ENCODE assay signal across 9 cellular contexts in the genomic region with DNA sequence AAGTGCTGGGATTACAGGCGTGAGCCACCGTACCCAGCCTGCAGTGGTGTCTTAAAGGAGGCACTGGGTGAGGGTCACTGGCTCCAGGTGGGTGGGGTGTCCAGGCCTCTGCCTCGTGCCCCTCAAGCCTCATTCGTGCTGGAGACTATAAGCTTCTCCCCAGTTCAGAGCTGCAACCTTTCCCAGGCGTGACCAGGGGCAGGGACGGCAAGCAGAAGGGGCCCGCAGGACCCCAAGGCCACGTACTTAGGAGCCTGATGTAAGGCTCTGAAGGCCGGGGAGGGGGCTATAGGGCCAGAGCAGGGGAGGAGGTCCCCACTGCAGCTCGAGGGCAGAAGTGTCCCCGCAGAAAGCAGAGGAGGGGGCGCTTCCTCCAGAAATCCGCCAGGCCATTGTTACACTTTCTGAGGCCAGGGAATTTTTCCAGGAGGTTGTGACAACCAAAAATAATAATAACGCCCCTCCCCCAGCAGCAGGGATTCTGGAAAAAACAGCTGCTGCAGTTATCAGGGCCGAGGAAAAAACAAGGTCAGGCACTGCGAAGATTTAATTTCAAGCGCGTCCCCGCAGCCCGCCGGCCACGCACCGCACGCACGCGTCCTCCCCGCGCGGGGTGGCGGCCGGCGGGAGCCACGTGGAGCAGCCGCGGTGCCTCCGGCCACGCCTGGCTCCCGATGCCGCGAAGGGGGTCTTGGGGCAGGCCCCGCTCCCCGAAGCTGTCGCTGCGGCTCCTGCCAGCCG. TPM values are rescaled to one million over a fixed set of nuclear protein-coding genes. Genes with fewer than 3 reads are reported as not detected.
A peak's percentile ranks its signal among the peaks of the same experiment; 100 is the strongest.
DNase-seq lines count a peak whose midpoint lies in the region; ATAC-seq, FAIRE-seq and TF ChIP-seq lines count a peak whose summit lies in the region.
"Had no signal": no experiment of that assay in that cellular context is flagged by ENCODE, and none has a peak within 500 bp of the region (broad histone marks: within the 10 kb centered on the region; RNA-seq: fewer than 3 reads in every experiment).

No MANE protein-coding gene starts in this region.

- H3K9ac ChIP-seq in Loucy (ENCODE audit: low read depth, low read length, poor library complexity, severe bottlenecking) (peak overlapping the region; percentile 99), colonic mucosa (ENCODE audit: low read depth in 2 of 2, low read length in 2 of 2) (peak overlapping the region; percentile 70 to 86), HepG2 (ENCODE audit: insufficient read depth, low read depth, low read length) (no peak overlapping the region)

- intact Hi-C loops in colonic mucosa (cut with DNase I): no loop called here
- intact Hi-C loops in HepG2 (cut with micrococcal nuclease; ENCODE audit: unreplicated experiment): no loop called here
- intact Hi-C loops in stomach (cut with DNase I; ENCODE audit: low total_unique reads): no loop called here

- no peak for FAIRE-seq in HepG2 (lab: Jason Lieb, UNC)

- H3K4me1 ChIP-seq in Loucy (ENCODE audit: insufficient read depth, low read length, poor library complexity, severe bottlenecking): peaks cover 36% of the 10 kb centered on the region
- peaks cover 28% of the 10 kb centered on the region for H3K4me1 ChIP-seq in colonic mucosa
- H3K4me1 ChIP-seq in HepG2 (ENCODE audit: insufficient read depth, low read length): peaks cover 84% of the 10 kb centered on the region
- H3K4me1 ChIP-seq in stomach: peaks cover 53 to 80% (median 75%) of the 10 kb centered on the region in 4 donors

- no peak for TF ChIP-seq POLR2A in HepG2 (IDR thresholded peaks at IDR 0.05; ENCODE audit: insufficient read depth in 1 of 2, low read depth in 2 of 2, low read length in 2 of 2)
- no peak for TF ChIP-seq POLR2A in stomach (IDR thresholded peaks at IDR 0.05)

- H3K27ac ChIP-seq in colonic mucosa (peak overlapping the region; percentile 97), HepG2 (ENCODE audit: extremely low read length, insufficient read depth, low read length) (peak overlapping the region; percentile 37), stomach (peak overlapping the region; percentile 75 to 98 (median 98))

- BruUV-seq in HepG2 (replicated peaks; lab: Mats Ljungman, UMichigan): no TSS peak

- H3K4me3 ChIP-seq in Loucy (ENCODE audit: low read length, poor library complexity, severe bottlenecking) (peak overlapping the region; percentile 95), colonic mucosa (peak overlapping the region; percentile 44), HepG2 (replicated peaks in 1 of 3; ENCODE audit: insufficient read depth in 1 of 3, low read depth in 2 of 3, low read length in 3 of 3) (peak overlapping the region in 2 of 3 experiments; percentile 6 to 83; a peak in 1 of 6 replicates), stomach (peak overlapping the region; percentile 68 to 91 (median 75))

- peaks cover 44% of the 10 kb centered on the region for H4K20me1 ChIP-seq in Loucy (ENCODE audit: insufficient read depth, low read length, poor library complexity, severe bottlenecking)
- H4K20me1 ChIP-seq in HepG2 (ENCODE audit: insufficient read depth, low read length): 0 out of 2 replicates have a peak, but pooled peaks cover 3% of the 10 kb centered on the region

- in situ Hi-C loops in HepG2 (cut with HindIII; ENCODE audit: extremely low pct_ligation_motif_present, low pct_unique_long_range_greater_than_20kb): no loop called here

- no peak overlapping the region for H2AFZ ChIP-seq in Loucy (ENCODE audit: low read length)
- H2AFZ ChIP-seq in HepG2 (ENCODE audit: low read length): no peak overlapping the region

- POLR2A ChIA-PET in HepG2 (lab: Yijun Ruan, JAX): interaction anchor here (1.0 to 2.6 kb wide), 5 partner anchors 9 to 57 kb away, joined by 3 to 10 read pairs (median 4); no protein-coding TSS in a partner anchor

- H3K9me2 ChIP-seq in Loucy (replicated peaks; ENCODE audit: low read depth, low read length): no peaks in the 10 kb centered on the region

- no peak for TF ChIP-seq CTCF in Loucy (conservative IDR thresholded peaks at IDR 0.05; ENCODE audit: low read length)
- no peak for TF ChIP-seq CTCF in colonic mucosa (IDR thresholded peaks at IDR 0.05)
- no peak for TF ChIP-seq CTCF in HepG2 (CRISPR knock-in tag; IDR thresholded peaks at IDR 0.05)
- TF ChIP-seq CTCF in stomach (IDR thresholded peaks at IDR 0.05): no peak

- H3F3A ChIP-seq in Loucy (ENCODE audit: low read depth): no peaks in the 10 kb centered on the region

- no peak for DNase-seq in colonic mucosa
- no peak for DNase-seq in HepG2 (ENCODE audit: low spot score)
- DNase-seq in stomach: no peak
- no peak for DNase-seq in LoVo (ENCODE audit: low spot score)
- DNase-seq in NCI-H187 treated with DMSO at 0.1 percent for 48 hours (lab: John Stamatoyannopoulos, UW): no peak
- DNase-seq: NCI-H446 had no signal

- CTCF ChIA-PET in HepG2 (lab: Yijun Ruan, JAX; ENCODE audit: low intra/inter-chr PET ratio, low total read pairs): no interaction called here

- H3K79me2 ChIP-seq in Loucy (ENCODE audit: insufficient read depth, low read length) (peaks cover 78% of the 10 kb centered on the region), HepG2 (ENCODE audit: insufficient read depth, low read length) (peaks cover 27% of the 10 kb centered on the region)

- no peaks in the 10 kb centered on the region for H3K9me3 ChIP-seq in Loucy (ENCODE audit: insufficient read depth, low read depth, low read length)
- H3K9me3 ChIP-seq in colonic mucosa: no peaks in the 10 kb centered on the region
- H3K9me3 ChIP-seq in HepG2 (ENCODE audit: low read length): no peaks in the 10 kb centered on the region
- no peaks in the 10 kb centered on the region for H3K9me3 ChIP-seq in stomach

- 83% methylated on average over 40 of the region's 45 CpGs for WGBS in HepG2 (ENCODE audit: low lambda C conversion rate)
- WGBS in stomach, 5 donors: 13 to 15% (median 14%) methylated on average over 33 to 45 of the region's 45 CpGs

- no peak for TF ChIP-seq RAD21 in HepG2 (CRISPR knock-in tag; IDR thresholded peaks at IDR 0.05)

- ATAC-seq in HepG2: no peak
- ATAC-seq in GM21367 (IDR thresholded peaks at IDR 0.05; ENCODE audit: unreplicated experiment): no peak
- no peak for ATAC-seq in HG02623 (IDR thresholded peaks at IDR 0.05; ENCODE audit: unreplicated experiment)

- no peaks in the 10 kb centered on the region for H3K36me3 ChIP-seq in Loucy (ENCODE audit: insufficient read depth, low read length)
- H3K36me3 ChIP-seq in colonic mucosa: no peaks in the 10 kb centered on the region
- H3K36me3 ChIP-seq in HepG2 (replicated peaks in 1 of 2; ENCODE audit: control insufficient read depth in 1 of 2, insufficient read depth in 2 of 2, low read length in 2 of 2): no peaks in the 10 kb centered on the region
- H3K36me3 ChIP-seq in stomach: no peaks in the 10 kb centered on the region

- TF ChIP-seq EP300 in HepG2 (IDR thresholded peaks at IDR 0.05; ENCODE audit: low read depth in 2 of 2, low read length in 2 of 2): no peak
- no peak for TF ChIP-seq EP300 in HepG2 (CRISPR knock-in tag; IDR thresholded peaks at IDR 0.05; ENCODE audit: borderline replicate concordance)
- TF ChIP-seq EP300 in stomach (IDR thresholded peaks at IDR 0.05): no peak

- H3K4me2 ChIP-seq in Loucy (ENCODE audit: low read depth, low read length, poor library complexity, severe bottlenecking) (peak overlapping the region; percentile 86), HepG2 (ENCODE audit: low read depth, low read length) (peak overlapping the region; percentile 49)

- H3K27me3 ChIP-seq in Loucy (ENCODE audit: insufficient read depth, low read length, poor library complexity, severe bottlenecking) (peaks cover 21% of the 10 kb centered on the region), colonic mucosa (peaks cover 8% of the 10 kb centered on the region), HepG2 (ENCODE audit: control insufficient read depth in 1 of 2, insufficient read depth in 2 of 2, low read length in 2 of 2) (peaks cover 0 to 41% of the 10 kb centered on the region in 2 experiments; a peak in 4 of 5 replicates), stomach (peaks cover 0 to 51% (median 21%) of the 10 kb centered on the region in 3 donors)

RNA-seq across cellular contexts. Expression of gene SLC38A10, which starts 45.7 kb away (rescaled TPM):
- 100 to 1,000 TPM in 1 of 2 donors, 10 to 100 TPM in 1; 67.5 to 139 TPM for total RNA-seq in colonic mucosa
- 23.0 and 55.8 TPM in 2 replicates for total RNA-seq in HepG2 (2016; rRNA removed; fragmentation: Illumina TruSeq; extraction: Trizol)
- 18.5 and 23.3 TPM in 2 replicates for total RNA-seq in HepG2 (2016; cell fraction: cytosol; rRNA removed; fragmentation: Illumina TruSeq; extraction: Trizol; ENCODE audit: low read depth)
- 19.1 and 55.8 TPM in 2 replicates for total RNA-seq in HepG2 (2016; cell fraction: insoluble cytoplasmic fraction; rRNA removed; fragmentation: Illumina TruSeq; extraction: Trizol)
- total RNA-seq in HepG2 (2016; cell fraction: membrane; rRNA removed; fragmentation: Illumina TruSeq; extraction: Trizol): 18.8 and 20.0 TPM in 2 replicates
- 52.6 and 64.0 TPM in 2 replicates for total RNA-seq in HepG2 (2016; cell fraction: nucleus; rRNA removed; fragmentation: Illumina TruSeq; extraction: Trizol)
- 23.4 and 33.6 TPM in 2 replicates for polyA plus RNA-seq in HepG2 (2011; rRNA removed)
- polyA plus RNA-seq in HepG2 (2011; cell fraction: cytosol; rRNA removed): 20.1 and 34.6 TPM in 2 replicates
- 63.4 and 88.4 TPM in 2 replicates for polyA plus RNA-seq in HepG2 (2011; cell fraction: nucleus; rRNA removed)
- polyA plus RNA-seq in HepG2 (2012): 22.8 and 28.0 TPM in 2 replicates
- 5.7 and 7.1 TPM in 2 replicates for polyA plus RNA-seq in HepG2 (2016; cell fraction: cytosol; fragmentation: Illumina TruSeq; extraction: Trizol; ENCODE audit: low read depth)
- polyA plus RNA-seq in HepG2 (2016; cell fraction: insoluble cytoplasmic fraction; fragmentation: Illumina TruSeq; extraction: Trizol; ENCODE audit: low read depth): 19.7 and 23.4 TPM in 2 replicates
- polyA plus RNA-seq in HepG2 (2016; cell fraction: membrane; fragmentation: Illumina TruSeq; extraction: Trizol; ENCODE audit: low read depth): 10.4 and 11.4 TPM in 2 replicates
- polyA plus RNA-seq in HepG2 (2016; cell fraction: nucleus; fragmentation: Illumina TruSeq; extraction: Trizol; ENCODE audit: insufficient read depth, low read depth): 123 and 129 TPM in 2 replicates
- polyA minus RNA-seq in HepG2 (2011; rRNA and poly(A)+ RNA removed; ENCODE audit: low replicate concordance): 53.9 and 165 TPM in 2 replicates
- polyA minus RNA-seq in HepG2 (2011; cell fraction: cytosol; rRNA and poly(A)+ RNA removed): 62.7 and 77.3 TPM in 2 replicates
- polyA minus RNA-seq in HepG2 (2011; cell fraction: nucleus; rRNA and poly(A)+ RNA removed): 25.7 and 27.8 TPM in 2 replicates
- 100 to 1,000 TPM in 2 of 5 donors, 10 to 100 TPM in 3; 27.4 to 140 (median 82.6) TPM for total RNA-seq in stomach
- 10 to 100 TPM; 18.6 to 78.1 (median 56.4) TPM for polyA plus RNA-seq in stomach

RNA-seq across cellular contexts. Expression of gene BAHCC1, which starts 54.5 kb away (rescaled TPM):
- total RNA-seq in colonic mucosa (10 to 100 TPM; 12.5 to 26.3 TPM), HepG2 (2016; rRNA removed; fragmentation: Illumina TruSeq; extraction: Trizol) (0.94 and 1.7 TPM in 2 replicates), stomach (10 to 100 TPM in 4 of 5 donors, 1 to 10 TPM in 1; 8.6 to 56.2 (median 15.2) TPM)
- 1.4 and 1.8 TPM in 2 replicates for total RNA-seq in HepG2 (2016; cell fraction: cytosol; rRNA removed; fragmentation: Illumina TruSeq; extraction: Trizol; ENCODE audit: low read depth)
- total RNA-seq in HepG2 (2016; cell fraction: insoluble cytoplasmic fraction; rRNA removed; fragmentation: Illumina TruSeq; extraction: Trizol): 1.2 and 1.8 TPM in 2 replicates
- total RNA-seq in HepG2 (2016; cell fraction: membrane; rRNA removed; fragmentation: Illumina TruSeq; extraction: Trizol): 1.2 and 1.9 TPM in 2 replicates
- total RNA-seq in HepG2 (2016; cell fraction: nucleus; rRNA removed; fragmentation: Illumina TruSeq; extraction: Trizol): 2.8 and 3.9 TPM in 2 replicates
- polyA plus RNA-seq in HepG2 (2011; rRNA removed) (1.4 TPM in 2 replicates), stomach (1 to 10 TPM; 4.9 to 6.6 (median 5.1) TPM)
- 0.42 and 0.64 TPM in 2 replicates for polyA plus RNA-seq in HepG2 (2011; cell fraction: cytosol; rRNA removed)
- polyA plus RNA-seq in HepG2 (2011; cell fraction: nucleus; rRNA removed): 15.9 and 22.2 TPM in 2 replicates
- polyA plus RNA-seq in HepG2 (2012): 1.8 and 2.5 TPM in 2 replicates
- polyA plus RNA-seq in HepG2 (2016; cell fraction: cytosol; fragmentation: Illumina TruSeq; extraction: Trizol; ENCODE audit: low read depth): 1.1 and 1.4 TPM in 2 replicates
- 1.3 and 1.9 TPM in 2 replicates for polyA plus RNA-seq in HepG2 (2016; cell fraction: insoluble cytoplasmic fraction; fragmentation: Illumina TruSeq; extraction: Trizol; ENCODE audit: low read depth)
- polyA plus RNA-seq in HepG2 (2016; cell fraction: membrane; fragmentation: Illumina TruSeq; extraction: Trizol; ENCODE audit: low read depth): 1.9 and 2.3 TPM in 2 replicates
- 9.5 and 11.0 TPM in 2 replicates for polyA plus RNA-seq in HepG2 (2016; cell fraction: nucleus; fragmentation: Illumina TruSeq; extraction: Trizol; ENCODE audit: insufficient read depth, low read depth)
- 1.7 and 5.4 TPM in 2 replicates for polyA minus RNA-seq in HepG2 (2011; rRNA and poly(A)+ RNA removed; ENCODE audit: low replicate concordance)
- polyA minus RNA-seq in HepG2 (2011; cell fraction: cytosol; rRNA and poly(A)+ RNA removed): 1.1 and 1.9 TPM in 2 replicates
- polyA minus RNA-seq in HepG2 (2011; cell fraction: nucleus; rRNA and poly(A)+ RNA removed): 5.5 and 5.9 TPM in 2 replicates

Comparison
In these comparisons a context has a peak if more than half of its experiments do, and no peak if none do; other contexts are left out.
1. H3K4me3 ChIP-seq: peak in every context shown above with its lines; median percentile 95 in Loucy; 75 in stomach; 44 in HepG2; 44 in colonic mucosa.
2. H3K27ac ChIP-seq: peak in every context shown above with its lines; median percentile 98 in stomach; 97 in colonic mucosa; 37 in HepG2.